ENCODE assay signal across 28 cellular contexts in genomic region chr3:153960701-153961100, GRCh38.
"Had no signal": no experiment of that assay in that cellular context is flagged by ENCODE, and none has a peak within 500 bp of the region (broad histone marks: within the 10 kb centered on the region; RNA-seq: fewer than 3 reads in every experiment).

No MANE protein-coding gene starts in this region.

- H3K9me3 ChIP-seq: left ventricle myocardium inferior, mucosa of descending colon, neutrophil, right atrium auricular region, right lobe of liver, testis, thyroid gland, transverse colon, upper lobe of left lung, vagina had no signal

- H3K27ac Mint-ChIP-seq: memory B cell; naive thymus-derived CD4-positive, alpha-beta T cell; natural killer cell treated with Interleukin-12 subunit alpha and Interleukin-12 subunit beta and Interleukin-15 and Interleukin-18, amount 100 ng/mL, for 72 hours; neural progenitor cell; stimulated activated memory B cell treated with anti-CD40 and anti-IgM and Interleukin-4, amounts not matched to agents 10 μg/mL and 1 μg/mL and 100 μg/mL, for 72 hours; stimulated activated naive CD8-positive, alpha-beta T cell treated with anti-CD3 and anti-CD28 coated beads, Interleukin-15, amount 100 ng/mL, for 72 hours had no signal

- H3K36me3 Mint-ChIP-seq: memory B cell; naive thymus-derived CD4-positive, alpha-beta T cell; natural killer cell treated with Interleukin-12 subunit alpha and Interleukin-12 subunit beta and Interleukin-15 and Interleukin-18, amount 100 ng/mL, for 72 hours; neural progenitor cell; stimulated activated memory B cell treated with anti-CD40 and anti-IgM and Interleukin-4, amounts not matched to agents 10 μg/mL and 1 μg/mL and 100 μg/mL, for 72 hours had no signal

- H3K27me3 ChIP-seq: neural progenitor cell, neutrophil, right atrium auricular region, right lobe of liver, testis, thyroid gland, transverse colon, upper lobe of left lung, vagina had no signal

- H3K4me2 ChIP-seq: neural progenitor cell, smooth muscle cell had no signal

- H3K27ac ChIP-seq: left ventricle myocardium inferior, neural progenitor cell, neutrophil, parathyroid adenoma, right atrium auricular region, right lobe of liver, testis, thyroid gland, transverse colon, upper lobe of left lung, vagina had no signal

- DNase-seq: hypothalamus; islet precursor cell; left ventricle myocardium inferior; midbrain; mucosa of descending colon; naive thymus-derived CD4-positive, alpha-beta T cell; occipital lobe; right lobe of liver; stimulated activated CD4-positive, alpha-beta T cell treated with anti-CD3 and anti-CD28 coated beads, Interleukin-1b, Interleukin-23, amount 100 ng/mL, for 48 hours; stimulated activated CD4-positive, alpha-beta T cell treated with anti-CD3 and anti-CD28 coated beads, Interleukin-2, amount 100 ng/mL, for 48 hours; stimulated activated CD4-positive, alpha-beta T cell treated with anti-CD3 and anti-CD28 coated beads, Interleukin-4, amount 100 ng/mL, for 4 hours; stimulated activated CD8-positive, alpha-beta memory T cell treated with anti-CD3 and anti-CD28 coated beads, Interleukin-4, amount 100 ng/mL, for 48 hours; stimulated activated naive CD4-positive, alpha-beta T cell treated with Interleukin-2 at 50 U/mL for 16 hours; stimulated activated naive CD8-positive, alpha-beta T cell treated with anti-CD3 and anti-CD28 coated beads, Interleukin-15, amount 100 ng/mL, for 72 hours; substantia nigra; testis; thyroid gland; transverse colon; upper lobe of left lung had no signal

- H3K4me3 ChIP-seq: left ventricle myocardium inferior, mucosa of descending colon, neural progenitor cell, right atrium auricular region, right lobe of liver, smooth muscle cell, testis, thyroid gland, transverse colon, upper lobe of left lung, vagina had no signal

- H2AFZ ChIP-seq: parathyroid adenoma had no signal

- ATAC-seq: mucosa of descending colon; naive thymus-derived CD4-positive, alpha-beta T cell; natural killer cell treated with Interleukin-12 subunit alpha and Interleukin-12 subunit beta and Interleukin-15 and Interleukin-18, amount 100 ng/mL, for 72 hours; right lobe of liver; stimulated activated memory B cell treated with anti-CD40 and anti-IgM and Interleukin-4, amounts not matched to agents 10 μg/mL and 1 μg/mL and 100 μg/mL, for 72 hours; stimulated activated naive CD8-positive, alpha-beta T cell treated with anti-CD3 and anti-CD28 coated beads, Interleukin-15, amount 100 ng/mL, for 72 hours had no signal

- H3K9me3 Mint-ChIP-seq: memory B cell; natural killer cell treated with Interleukin-12 subunit alpha and Interleukin-12 subunit beta and Interleukin-15 and Interleukin-18, amount 100 ng/mL, for 72 hours; stimulated activated memory B cell treated with anti-CD40 and anti-IgM and Interleukin-4, amounts not matched to agents 10 μg/mL and 1 μg/mL and 100 μg/mL, for 72 hours; stimulated activated naive CD8-positive, alpha-beta T cell treated with anti-CD3 and anti-CD28 coated beads, Interleukin-15, amount 100 ng/mL, for 72 hours had no signal

- H3K4me1 Mint-ChIP-seq: memory B cell; naive thymus-derived CD4-positive, alpha-beta T cell; stimulated activated memory B cell treated with anti-CD40 and anti-IgM and Interleukin-4, amounts not matched to agents 10 μg/mL and 1 μg/mL and 100 μg/mL, for 72 hours; stimulated activated naive CD8-positive, alpha-beta T cell treated with anti-CD3 and anti-CD28 coated beads, Interleukin-15, amount 100 ng/mL, for 72 hours had no signal

- H3K4me3 Mint-ChIP-seq: memory B cell; naive thymus-derived CD4-positive, alpha-beta T cell; natural killer cell treated with Interleukin-12 subunit alpha and Interleukin-12 subunit beta and Interleukin-15 and Interleukin-18, amount 100 ng/mL, for 72 hours; neural progenitor cell; stimulated activated memory B cell treated with anti-CD40 and anti-IgM and Interleukin-4, amounts not matched to agents 10 μg/mL and 1 μg/mL and 100 μg/mL, for 72 hours; stimulated activated naive CD8-positive, alpha-beta T cell treated with anti-CD3 and anti-CD28 coated beads, Interleukin-15, amount 100 ng/mL, for 72 hours had no signal

- H3K36me3 ChIP-seq: left ventricle myocardium inferior, neural progenitor cell, neutrophil, right atrium auricular region, right lobe of liver, thyroid gland, transverse colon, upper lobe of left lung, vagina had no signal

- H3K79me2 ChIP-seq: parathyroid adenoma had no signal

- H3K9ac ChIP-seq: neural progenitor cell, parathyroid adenoma had no signal

- H3K27me3 Mint-ChIP-seq: memory B cell; natural killer cell treated with Interleukin-12 subunit alpha and Interleukin-12 subunit beta and Interleukin-15 and Interleukin-18, amount 100 ng/mL, for 72 hours; stimulated activated memory B cell treated with anti-CD40 and anti-IgM and Interleukin-4, amounts not matched to agents 10 μg/mL and 1 μg/mL and 100 μg/mL, for 72 hours; stimulated activated naive CD8-positive, alpha-beta T cell treated with anti-CD3 and anti-CD28 coated beads, Interleukin-15, amount 100 ng/mL, for 72 hours had no signal

- H3K4me1 ChIP-seq: left ventricle myocardium inferior, neural progenitor cell, parathyroid adenoma, right atrium auricular region, right lobe of liver, testis, thyroid gland, upper lobe of left lung had no signal
